Comparison of ENCODE assay signal across 38 cellular contexts in genomic region chr12:102510031-102510430, GRCh38. TPM values are rescaled to one million over a fixed set of nuclear protein-coding genes. Genes with fewer than 3 reads are reported as not detected.
"Had no signal": no experiment of that assay in that cellular context is flagged by ENCODE, and none has a peak within 500 bp of the region (broad histone marks: within the 10 kb centered on the region; RNA-seq: fewer than 3 reads in every experiment).

No MANE protein-coding gene starts in this region.

- H3K36me3 ChIP-seq: MG63 had no signal

- H3K27me3 ChIP-seq: MG63 had no signal

- DNase-seq: Karpas-422, Kasumi-1, MG63, MM.1S, MV-4-11, NCI-H1048, NCI-H1092, NCI-H1092 treated with DMSO at 0.1 percent for 48 hours, NCI-H1105, NCI-H1105 treated with DMSO at 0.1 percent for 48 hours, NCI-H1417, NCI-H1417 treated with DMSO at 0.1 percent for 48 hours, NCI-H1436, NCI-H1436 treated with DMSO at 0.1 percent for 48 hours, NCI-H146, NCI-H1694, NCI-H1694 treated with DMSO at 0.1 percent for 48 hours, NCI-H187, NCI-H187 treated with DMSO at 0.1 percent for 48 hours, NCI-H1930, NCI-H2029, NCI-H2029 treated with DMSO at 0.1 percent for 48 hours, NCI-H2081, NCI-H2081 treated with DMSO at 0.1 percent for 48 hours, NCI-H2107, NCI-H2171, NCI-H2171 treated with DMSO at 0.1 percent for 48 hours, NCI-H2227 treated with DMSO at 0.1 percent for 48 hours, NCI-H226, NCI-H345, NCI-H446, NCI-H446 treated with DMSO at 0.1 percent for 48 hours, NCI-H510A, NCI-H510A treated with DMSO at 0.1 percent for 48 hours had no signal

- H3K9me3 ChIP-seq: MG63 had no signal

- H3K4me3 ChIP-seq: MG63 had no signal

RNA-seq across cellular contexts. Expression of gene IGF1, which starts 29.7 kb away (rescaled TPM):
- total RNA-seq: LHCN-M2, M059J, MCF 10A, NCI-H460 had no signal
